7 cellular contexts compared by ENCODE assay signal in the genomic region with DNA sequence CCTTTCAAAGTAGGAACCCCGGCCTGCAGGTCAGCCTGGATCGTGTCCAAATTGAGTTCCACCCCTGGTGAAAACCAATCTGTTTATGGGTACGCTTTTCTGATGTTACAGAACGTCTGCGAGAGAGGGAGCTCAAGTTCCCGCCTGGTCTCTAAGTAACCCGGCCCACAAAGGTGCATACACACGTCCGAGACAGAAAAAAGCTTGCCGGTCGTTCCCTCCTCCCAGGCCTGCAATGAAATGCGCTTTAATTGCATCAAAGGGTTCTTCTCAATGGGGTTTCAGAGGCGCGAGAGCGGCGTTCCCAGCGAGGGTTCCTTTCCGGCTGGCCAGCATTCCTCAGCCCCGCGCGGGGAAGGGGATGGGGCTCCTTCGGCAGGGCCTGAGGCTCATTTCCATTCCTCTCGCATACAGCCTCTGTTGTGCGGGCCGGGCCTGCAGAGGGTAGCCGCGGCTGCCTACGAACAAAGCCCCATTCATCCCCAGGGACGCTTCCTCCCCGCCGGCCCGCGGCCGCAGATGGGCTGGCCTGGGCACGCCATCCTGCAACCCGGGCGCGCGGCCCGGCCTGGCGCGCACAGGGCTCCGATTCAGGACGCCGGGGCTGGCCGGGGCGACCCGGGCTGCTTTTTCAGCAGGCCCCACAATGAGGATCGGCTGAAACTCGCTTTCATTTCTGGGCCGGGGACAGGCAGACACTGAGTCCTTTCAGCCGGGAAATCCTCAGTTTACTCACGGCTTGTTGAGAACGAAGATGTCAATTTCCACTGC.
DNase-seq lines count a peak whose midpoint lies in the region; ATAC-seq and TF ChIP-seq lines count a peak whose summit lies in the region.

No MANE protein-coding gene starts in this region.

- H3K36me3 ChIP-seq in SJCRH30 (no peaks in the 10 kb centered on the region), spleen (no peaks in the 10 kb centered on the region)

- H3K4me1 ChIP-seq in SJCRH30: peaks cover 12% of the 10 kb centered on the region
- peaks cover 19 to 73% (median 43%) of the 10 kb centered on the region in 6 donors for H3K4me1 ChIP-seq in spleen

- H3K27ac ChIP-seq in HL-60 (replicated peaks): no peak overlapping the region
- peak overlapping the region; percentile 95 for H3K27ac ChIP-seq in SJCRH30
- H3K27ac ChIP-seq in coronary artery: peak overlapping the region; percentile 79 to 94
- H3K27ac ChIP-seq in spleen: peak overlapping the region in 7 of 8 donors; percentile 79 to 88 (median 85)

- H3K27me3 ChIP-seq in HL-60 (ENCODE audit: insufficient read depth, poor library complexity, severe bottlenecking): peaks cover 19% of the 10 kb centered on the region
- H3K27me3 ChIP-seq in SJCRH30: no peaks in the 10 kb centered on the region
- H3K27me3 ChIP-seq in spleen (replicated peaks in 1 of 7): peaks cover 0 to 24% (median 5%) of the 10 kb centered on the region in 7 donors

- ATAC-seq in GM21423 (IDR thresholded peaks at IDR 0.05; ENCODE audit: unreplicated experiment): peak; percentile 54

- H3K4me3 ChIP-seq in HL-60 (replicated peaks; ENCODE audit: insufficient read depth, low read length) (peak overlapping the region; percentile 35), SJCRH30 (peak overlapping the region; percentile 64), coronary artery (peak overlapping the region; percentile 80), spleen (peak overlapping the region; percentile 19 to 77 (median 52))

- 1 to 3% (median 2%) methylated on average over 44 to 54 of the region's 54 CpGs for WGBS in spleen, 5 donors

- TF ChIP-seq CTCF in HL-60 (IDR thresholded peaks at IDR 0.05; ENCODE audit: insufficient read depth, low read length) (no peak), coronary artery (IDR thresholded peaks at IDR 0.05) (no peak), spleen (IDR thresholded peaks at IDR 0.05 in 8 of 11, conservative IDR thresholded peaks at IDR 0.05 in 3 of 11) (no peak)

- intact Hi-C loops in spleen (cut with DNase I; ENCODE audit: low total_unique reads): loop anchor here (5.0 kb wide), 1 partner anchor 185 kb away; no protein-coding TSS in a partner anchor

- TF ChIP-seq POLR2A in spleen (IDR thresholded peaks at IDR 0.05): no peak

- peak; percentile 89 for DNase-seq in GM03348 (ENCODE audit: low spot score)
- DNase-seq in HL-60 (ENCODE audit: low read depth in 1 of 2, low spot score in 1 of 2): peak in 1 of 2 experiments; percentile 30
- peak; percentile 92 to 94 for DNase-seq in SJCRH30
- peak; percentile 79 for DNase-seq in coronary artery (ENCODE audit: low spot score)
- peak; percentile 55 for DNase-seq in kidney glomerular epithelial cell (lab: John Stamatoyannopoulos, UW)
- peak; percentile 85 for DNase-seq in spleen

- H3K9me3 ChIP-seq in SJCRH30 (replicated peaks) (no peaks in the 10 kb centered on the region), spleen (no peaks in the 10 kb centered on the region)
